ENCODE assay signal across 21 cellular contexts in genomic region chr6:157203764-157204163, GRCh38.
DNase-seq lines count a peak whose midpoint lies in the region; ATAC-seq and FAIRE-seq lines count a peak whose summit lies in the region.
"Had no signal": no experiment of that assay in that cellular context is flagged by ENCODE, and none has a peak within 500 bp of the region (broad histone marks: within the 10 kb centered on the region; RNA-seq: fewer than 3 reads in every experiment).

No MANE protein-coding gene starts in this region.

- in situ Hi-C loops in KBM-7 (cut with MboI; ENCODE audit: low pct_unique_long_range_greater_than_20kb, low sequenced_read_pairs), result no loop called here

- H3K27ac ChIP-seq in caudate nucleus (ENCODE audit: low read depth, low read length), result no peak overlapping the region
- H3K27ac ChIP-seq: parathyroid adenoma, SJCRH30, thyroid gland, VCaP had no signal

- ATAC-seq in GM19452 (IDR thresholded peaks at IDR 0.05; ENCODE audit: unreplicated experiment) (peak; percentile 33), HG02885 (IDR thresholded peaks at IDR 0.05; ENCODE audit: poor library complexity, unreplicated experiment) (peak; percentile 53), HG03565 (IDR thresholded peaks at IDR 0.05; ENCODE audit: unreplicated experiment) (peak; percentile 31)
- ATAC-seq: left cardiac atrium, natural killer cell had no signal

- DNase-seq in RCC 7860 (ENCODE audit: low spot score), result no peak
- no peak for DNase-seq in caudate nucleus (lab: John Stamatoyannopoulos, UW)
- no peak for DNase-seq in GM19238 (ENCODE audit: insufficient read length, low spot score)
- DNase-seq in KBM-7, result no peak
- DNase-seq: activated CD4-positive, alpha-beta T cell treated with anti-CD3 and anti-CD28 coated beads, Interleukin-2, amount 50 U/mL, for 4 hours; activated gamma-delta T cell treated with Interleukin-2 at 50 U/mL for 16 hours; aorta; Calu3; EL; left cardiac atrium; natural killer cell; NCI-H1417 treated with DMSO at 0.1 percent for 48 hours; OCI-M1; SJCRH30; stimulated activated naive CD4-positive, alpha-beta T cell had no signal

- no peak for FAIRE-seq in RCC 7860 (lab: Jason Lieb, UNC)
